In the genomic region with DNA sequence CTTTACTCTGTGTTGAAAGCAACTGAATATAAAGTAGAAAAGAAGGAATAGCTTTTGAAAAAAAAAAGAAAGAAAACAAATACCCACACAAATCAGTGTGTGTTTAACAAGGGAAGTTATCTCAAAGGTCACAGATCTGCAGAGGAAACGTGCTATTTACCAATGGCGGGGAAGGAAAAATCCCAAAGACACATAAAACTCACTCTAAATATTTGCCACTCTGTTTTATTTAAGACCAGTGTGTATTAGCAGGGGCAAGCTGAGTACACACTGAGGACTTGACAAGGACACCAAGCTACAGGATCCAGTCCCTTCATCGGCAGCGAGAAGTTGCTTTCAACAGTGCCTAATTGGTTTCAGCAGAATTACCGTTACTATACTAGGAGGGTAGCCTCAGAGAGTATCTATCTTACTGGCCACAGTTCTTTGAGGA, we compare ENCODE assay signal across 1 cellular context.
TF ChIP-seq lines count a peak whose summit lies in the region.

No MANE protein-coding gene starts in this region.

TF ChIP-seq in HepG2, 621 proteins besides CTCF, POLR2A, EP300 and RAD21 (continued from another document and continues in another):
- no peak for TF ChIP-seq FOXO4 (CRISPR knock-in tag; conservative IDR thresholded peaks at IDR 0.05)
- no peak for TF ChIP-seq ZBTB49 (CRISPR knock-in tag; IDR thresholded peaks at IDR 0.05; ENCODE audit: borderline replicate concordance)
- TF ChIP-seq, protein P1, sequence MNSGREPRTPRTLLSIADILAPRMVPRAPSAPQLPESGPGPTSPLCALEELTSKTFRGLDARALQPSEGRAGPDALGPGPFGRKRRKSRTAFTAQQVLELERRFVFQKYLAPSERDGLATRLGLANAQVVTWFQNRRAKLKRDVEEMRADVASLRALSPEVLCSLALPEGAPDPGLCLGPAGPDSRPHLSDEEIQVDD (CRISPR knock-in tag; IDR thresholded peaks at IDR 0.05; ENCODE audit: borderline replicate concordance): no peak
- no peak for TF ChIP-seq ZNF180 (CRISPR knock-in tag; IDR thresholded peaks at IDR 0.05; ENCODE audit: borderline replicate concordance, low read depth)
- TF ChIP-seq ZNF607 (CRISPR knock-in tag; IDR thresholded peaks at IDR 0.05; ENCODE audit: borderline replicate concordance): no peak
- TF ChIP-seq POLR2G (IDR thresholded peaks at IDR 0.05; ENCODE audit: low read depth, low read length): peak; percentile 55
- 0 out of 2 replicates have a peak, but pooled peaks have one; percentile 42 for TF ChIP-seq KLF11 (CRISPR knock-in tag; IDR thresholded peaks at IDR 0.05)
- TF ChIP-seq ZNF556 (CRISPR knock-in tag; IDR thresholded peaks at IDR 0.05; ENCODE audit: borderline replicate concordance): no peak
- no peak for TF ChIP-seq ZNF563 (CRISPR knock-in tag; IDR thresholded peaks at IDR 0.05)
- TF ChIP-seq TOE1 (CRISPR knock-in tag; IDR thresholded peaks at IDR 0.05): peak; percentile 71; the same call in 1 of the 2 replicates
- no peak for TF ChIP-seq ZBTB7B (CRISPR knock-in tag; IDR thresholded peaks at IDR 0.05)
- TF ChIP-seq HNRNPUL1 (IDR thresholded peaks at IDR 0.05; ENCODE audit: low read depth, low read length): no peak
- TF ChIP-seq ZNF724P (CRISPR knock-in tag; IDR thresholded peaks at IDR 0.05; ENCODE audit: borderline replicate concordance): no peak
- no peak for TF ChIP-seq BORCS8-MEF2B (CRISPR knock-in tag; IDR thresholded peaks at IDR 0.05)
- TF ChIP-seq SSRP1 (CRISPR knock-in tag; IDR thresholded peaks at IDR 0.05): no peak
- TF ChIP-seq FUBP1 (CRISPR knock-in tag; IDR thresholded peaks at IDR 0.05; ENCODE audit: borderline replicate concordance): no peak
- no peak for TF ChIP-seq ZNF562 (CRISPR knock-in tag; IDR thresholded peaks at IDR 0.05; ENCODE audit: borderline replicate concordance)
- TF ChIP-seq YEATS2 (CRISPR knock-in tag; IDR thresholded peaks at IDR 0.05; ENCODE audit: borderline replicate concordance): peak; percentile 36; the same call in 1 of the 2 replicates
- no peak for TF ChIP-seq ZNF713 (CRISPR knock-in tag; IDR thresholded peaks at IDR 0.05)
- TF ChIP-seq MED13 (CRISPR knock-in tag; IDR thresholded peaks at IDR 0.05): peak; percentile 98
- TF ChIP-seq NFRKB (IDR thresholded peaks at IDR 0.05): no peak
- no peak for TF ChIP-seq ZNF138 (CRISPR knock-in tag; IDR thresholded peaks at IDR 0.05; ENCODE audit: low read depth)
- no peak; the same call in 1 of the 2 replicates for TF ChIP-seq ZNF275 (CRISPR knock-in tag; IDR thresholded peaks at IDR 0.05; ENCODE audit: borderline replicate concordance)
- 0 out of 2 replicates have a peak, but pooled peaks have one; percentile 20 for TF ChIP-seq ZSCAN22 (CRISPR knock-in tag; IDR thresholded peaks at IDR 0.05)
- TF ChIP-seq ZNF18 (CRISPR knock-in tag; IDR thresholded peaks at IDR 0.05; ENCODE audit: insufficient replicate concordance): no peak
- TF ChIP-seq ZNF781 (CRISPR knock-in tag; IDR thresholded peaks at IDR 0.05; ENCODE audit: borderline replicate concordance, not compliant biosample characterization): no peak
- no peak for TF ChIP-seq ATF6 (CRISPR knock-in tag; conservative IDR thresholded peaks at IDR 0.05)
- TF ChIP-seq, protein P2, sequence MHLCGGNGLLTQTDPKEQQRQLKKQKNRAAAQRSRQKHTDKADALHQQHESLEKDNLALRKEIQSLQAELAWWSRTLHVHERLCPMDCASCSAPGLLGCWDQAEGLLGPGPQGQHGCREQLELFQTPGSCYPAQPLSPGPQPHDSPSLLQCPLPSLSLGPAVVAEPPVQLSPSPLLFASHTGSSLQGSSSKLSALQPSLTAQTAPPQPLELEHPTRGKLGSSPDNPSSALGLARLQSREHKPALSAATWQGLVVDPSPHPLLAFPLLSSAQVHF (CRISPR knock-in tag; IDR thresholded peaks at IDR 0.05): no peak
- TF ChIP-seq ATAD3A (CRISPR knock-in tag; IDR thresholded peaks at IDR 0.05): no peak
- TF ChIP-seq JARID2 (CRISPR knock-in tag; IDR thresholded peaks at IDR 0.05; ENCODE audit: insufficient replicate concordance): no peak
- TF ChIP-seq HOXA9 (CRISPR knock-in tag; IDR thresholded peaks at IDR 0.05; ENCODE audit: borderline replicate concordance): no peak
- no peak for TF ChIP-seq ZFY (CRISPR knock-in tag; IDR thresholded peaks at IDR 0.05)
- TF ChIP-seq ATF7-NPFF (CRISPR knock-in tag; IDR thresholded peaks at IDR 0.05; ENCODE audit: low read depth): no peak
- TF ChIP-seq ZMAT5 (CRISPR knock-in tag; IDR thresholded peaks at IDR 0.05; ENCODE audit: borderline replicate concordance, low read depth): no peak
- TF ChIP-seq ZNF740 (CRISPR knock-in tag; IDR thresholded peaks at IDR 0.05): no peak
- TF ChIP-seq NKX3-1 (CRISPR knock-in tag; IDR thresholded peaks at IDR 0.05): peak; percentile 93
- peak; percentile 82; the same call in 1 of the 2 replicates for TF ChIP-seq MEIS2 (CRISPR knock-in tag; IDR thresholded peaks at IDR 0.05)
- no peak for TF ChIP-seq SP1 (IDR thresholded peaks at IDR 0.05)
- no peak for TF ChIP-seq SP1 (CRISPR knock-in tag; IDR thresholded peaks at IDR 0.05)
- TF ChIP-seq ZNF552 (CRISPR knock-in tag; IDR thresholded peaks at IDR 0.05; ENCODE audit: borderline replicate concordance): no peak
- no peak for TF ChIP-seq ZNF605 (CRISPR knock-in tag; IDR thresholded peaks at IDR 0.05)
- peak; percentile 99 for TF ChIP-seq NFIC (IDR thresholded peaks at IDR 0.05; ENCODE audit: low read length)
- TF ChIP-seq ZNF629 (CRISPR knock-in tag; conservative IDR thresholded peaks at IDR 0.05): no peak
- peak; percentile 72; the same call in 1 of the 2 replicates for TF ChIP-seq FOXK2 (IDR thresholded peaks at IDR 0.05)
- no peak for TF ChIP-seq ZNF660 (CRISPR knock-in tag; IDR thresholded peaks at IDR 0.05; ENCODE audit: borderline replicate concordance, low read depth)
- no peak for TF ChIP-seq NFE2L2 (IDR thresholded peaks at IDR 0.05; ENCODE audit: low read length)
- TF ChIP-seq GPBP1L1 (CRISPR knock-in tag; IDR thresholded peaks at IDR 0.05): no peak
- peak; percentile 93 for TF ChIP-seq DPF2 (CRISPR knock-in tag; IDR thresholded peaks at IDR 0.05; ENCODE audit: borderline replicate concordance, low read depth)
